Comparison of ENCODE assay signal across 8 cellular contexts in genomic region chr19:58361900-58362271, GRCh38. TPM values are rescaled to one million over a fixed set of nuclear protein-coding genes. Genes with fewer than 3 reads are reported as not detected.
DNase-seq lines count a peak whose midpoint lies in the region; ATAC-seq and TF ChIP-seq lines count a peak whose summit lies in the region.

No MANE protein-coding gene starts in this region.

- H3K4me1 Mint-ChIP-seq in Caco-2 (ENCODE audit: low read depth, unreplicated experiment) (no peaks in the 10 kb centered on the region), natural killer cell (peaks cover 13 to 20% of the 10 kb centered on the region in 2 donors)

- TF ChIP-seq CTCF in Caco-2 (IDR thresholded peaks at IDR 0.05; ENCODE audit: insufficient read depth in 1 of 2, low read depth in 1 of 2, low read length in 1 of 2, severe bottlenecking in 1 of 2, unreplicated experiment in 1 of 2) (no peak), epithelial cell of esophagus (IDR thresholded peaks at IDR 0.05; ENCODE audit: insufficient read depth, low read depth, low read length, missing control alignments) (peak; percentile 4), natural killer cell (IDR thresholded peaks at IDR 0.05) (no peak)

- DNase-seq in Caco-2 (peak; percentile 69 to 75), MG63 (peak; percentile 70), epithelial cell of esophagus (ENCODE audit: low read depth) (no peak), natural killer cell (no peak)
- peak; percentile 26 to 34 for DNase-seq in activated CD4-positive, alpha-beta T cell treated with anti-CD3 and anti-CD28 coated beads, Interleukin-2, amount 50 U/mL, for 4 hours

- H3K4me1 ChIP-seq in Caco-2 (peaks cover 5% of the 10 kb centered on the region; the same call in 1 of the 2 replicates), urinary bladder (ENCODE audit: insufficient read depth) (no peaks in the 10 kb centered on the region)

- ATAC-seq in GM21529 (IDR thresholded peaks at IDR 0.05; ENCODE audit: unreplicated experiment): peak; percentile 19
- ATAC-seq in natural killer cell: peak; percentile 1 to 31 (median 13)
- no peak for ATAC-seq in GM18861 (IDR thresholded peaks at IDR 0.05; ENCODE audit: unreplicated experiment)

- peak overlapping the region; percentile 95 for H3K4me3 Mint-ChIP-seq in Caco-2 (ENCODE audit: unreplicated experiment)
- H3K4me3 Mint-ChIP-seq in natural killer cell: peak overlapping the region; percentile 97

- H3K27me3 Mint-ChIP-seq in Caco-2 (ENCODE audit: insufficient read depth, unreplicated experiment): no peaks in the 10 kb centered on the region
- H3K27me3 Mint-ChIP-seq in natural killer cell (ENCODE audit: low read depth in 2 of 2): no peaks in the 10 kb centered on the region

- H3K27ac ChIP-seq in urinary bladder (ENCODE audit: low read depth): peak overlapping the region; percentile 97

- H3K36me3 Mint-ChIP-seq in Caco-2 (ENCODE audit: insufficient read depth, unreplicated experiment): peaks cover 14% of the 10 kb centered on the region
- no peaks in the 10 kb centered on the region for H3K36me3 Mint-ChIP-seq in natural killer cell

- H3K9me3 ChIP-seq in Caco-2 (no peaks in the 10 kb centered on the region), MG63 (no peaks in the 10 kb centered on the region)

- TSS peak; percentile 75 for BruUV-seq in Caco-2 (replicated peaks; lab: Mats Ljungman, UMichigan)

- H3K9me3 Mint-ChIP-seq in Caco-2 (ENCODE audit: unreplicated experiment): no peaks in the 10 kb centered on the region
- H3K9me3 Mint-ChIP-seq in natural killer cell: no peaks in the 10 kb centered on the region

- H3K36me3 ChIP-seq in Caco-2 (ENCODE audit: control insufficient read depth, insufficient read depth, low read length) (no peaks in the 10 kb centered on the region), MG63 (peaks cover 3% of the 10 kb centered on the region; the same call in 1 of the 2 replicates), urinary bladder (ENCODE audit: insufficient read depth) (no peaks in the 10 kb centered on the region)

- H3K27ac Mint-ChIP-seq in Caco-2 (ENCODE audit: unreplicated experiment) (peak overlapping the region; percentile 98), natural killer cell (peak overlapping the region; percentile 91 to 95)

- CTCF ChIA-PET in Caco-2 (lab: Charles Lee): interaction anchor here (0.7 to 1.7 kb wide), 6 partner anchors 11 to 198 kb away, joined by 3 to 9 read pairs (median 4); partner anchors contain the start of genes ZBTB45 and ZNF584

- WGBS in urinary bladder: 1% methylated on average over 28 of the region's 28 CpGs

- H3K27me3 ChIP-seq in Caco-2 (replicated peaks; ENCODE audit: control insufficient read depth, insufficient read depth, low read length): no peaks in the 10 kb centered on the region
- no peaks in the 10 kb centered on the region for H3K27me3 ChIP-seq in MG63

- intact Hi-C loops in Caco-2 (cut with micrococcal nuclease; ENCODE audit: unreplicated experiment): loop anchor here (1.0 to 2.0 kb wide), 3 partner anchors 19 to 39 kb away; partner anchors contain the start of gene ZNF837
- intact Hi-C loops in natural killer cell (cut with micrococcal nuclease): loop anchor here (1.0 kb wide), 3 partner anchors 35 to 57 kb away; partner anchors contain the start of gene ERVK3-1

- POLR2A ChIA-PET in Caco-2 (lab: Charles Lee): interaction anchor here (0.5 to 1.8 kb wide), 16 partner anchors 18 to 1122 kb away, joined by 3 to 8 read pairs (median 5); partner anchors contain the start of genes ERVK3-1, RNF225, TRIM28 and ZNF446

- peak overlapping the region; percentile 78 for H3K4me3 ChIP-seq in Caco-2 (ENCODE audit: low read depth, low read length)
- H3K4me3 ChIP-seq in MG63: peak overlapping the region; percentile 95
- H3K4me3 ChIP-seq in epithelial cell of esophagus (ENCODE audit: low read length): peak overlapping the region; percentile 77
- H3K4me3 ChIP-seq in urinary bladder (ENCODE audit: low read depth, low read length): peak overlapping the region; percentile 63

RNA-seq across cellular contexts. Expression of gene ZNF497, which starts 0.7 kb away (rescaled TPM):
- total RNA-seq in Caco-2 (2022): 1.6 and 1.7 TPM in 2 replicates
- total RNA-seq in MG63 (2014; rRNA removed; shearing (Covaris generic); ENCODE audit: low replicate concordance): 3.0 and 3.2 TPM in 2 replicates
- under 1 TPM; 0.40 to 0.61 (median 0.60) TPM for total RNA-seq in natural killer cell
- 2.1 TPM for total RNA-seq in urinary bladder
- 0.73 TPM for polyA plus RNA-seq in urinary bladder

RNA-seq across cellular contexts. Expression of gene A1BG, which starts 8.6 kb away (rescaled TPM):
- 1.6 and 2.8 TPM in 2 replicates for total RNA-seq in Caco-2 (2022)
- 29.0 TPM in 1 of 2 replicates, not detected in the other for total RNA-seq in MG63 (2014; rRNA removed; shearing (Covaris generic); ENCODE audit: low replicate concordance)
- 10 to 100 TPM in 1 of 3 donors, 1 to 10 TPM in 2; 2.0 to 10.6 (median 3.5) TPM for total RNA-seq in natural killer cell
- 0.69 TPM for total RNA-seq in urinary bladder
- 19.3 TPM for polyA plus RNA-seq in urinary bladder

RNA-seq across cellular contexts. Expression of gene ZNF837, which starts 18.9 kb away (rescaled TPM):
- total RNA-seq in Caco-2 (2022) (2.2 and 2.3 TPM in 2 replicates), natural killer cell (1 to 10 TPM in 2 of 3 donors, under 1 TPM in 1; 0.63 to 1.4 (median 1.3) TPM), urinary bladder (1.5 TPM)
- 1.4 and 4.0 TPM in 2 replicates for total RNA-seq in MG63 (2014; rRNA removed; shearing (Covaris generic); ENCODE audit: low replicate concordance)
- polyA plus RNA-seq in urinary bladder: 1.6 TPM

RNA-seq across cellular contexts. Expression of gene RPS5, which starts 25.2 kb away (rescaled TPM):
- total RNA-seq in Caco-2 (2022) (1,436 and 1,611 TPM in 2 replicates), natural killer cell (100 to 1,000 TPM; 406 to 580 (median 525) TPM), urinary bladder (1,214 TPM)
- total RNA-seq in MG63 (2014; rRNA removed; shearing (Covaris generic); ENCODE audit: low replicate concordance): 3,455 and 3,636 TPM in 2 replicates
- polyA plus RNA-seq in urinary bladder: 1,879 TPM

RNA-seq across cellular contexts. Expression of gene RNF225, which starts 33.6 kb away (rescaled TPM):
- total RNA-seq in Caco-2 (2022): 0.73 and 1.3 TPM in 2 replicates
- total RNA-seq in MG63 (2014; rRNA removed; shearing (Covaris generic); ENCODE audit: low replicate concordance): 6.6 TPM in 1 of 2 replicates, not detected in the other
- total RNA-seq in natural killer cell: under 1 TPM in 1 of 3 donors, not detected in 2; 0.39 TPM
- not detected for total RNA-seq in urinary bladder
- 0.11 TPM for polyA plus RNA-seq in urinary bladder

Comparison
In these comparisons a context has a peak if more than half of its experiments do, and no peak if none do; other contexts are left out.
1. DNase-seq: peak in Caco-2 (2 of 2), MG63 (single experiment) and activated CD4-positive, alpha-beta T cell treated with anti-CD3 and anti-CD28 coated beads, Interleukin-2, amount 50 U/mL, for 4 hours (2 of 2); none in epithelial cell of esophagus (single experiment) and natural killer cell (single experiment).
2. Peak in every context shown above with its lines, with median percentiles within 50 percentile points of each other: H3K4me3 ChIP-seq.